In genomic region chr22:38133331-38133730, GRCh38 we compare ENCODE assay signal across 31 cellular contexts. TPM values are rescaled to one million over a fixed set of nuclear protein-coding genes. Genes with fewer than 3 reads are reported as not detected.
"Had no signal": no experiment of that assay in that cellular context is flagged by ENCODE, and none has a peak within 500 bp of the region (broad histone marks: within the 10 kb centered on the region; RNA-seq: fewer than 3 reads in every experiment).

No MANE protein-coding gene starts in this region.

- H3K27ac ChIP-seq: ascending aorta, body of pancreas, SJCRH30, VCaP had no signal

- ATAC-seq: activated T-cell treated with anti-CD3 and anti-CD28 coated beads, Interleukin-2, amount 50 U/mL, for 72 hours; body of pancreas; Right ventricle myocardium inferior had no signal

- H3K4me1 ChIP-seq: body of pancreas, SJCRH30 had no signal

- DNase-seq: activated CD4-positive, alpha-beta memory T cell treated with anti-CD3 and anti-CD28 coated beads, Interleukin-2, amount 10 ng/mL, durations not matched to agents 7 days and 5 days; activated CD4-positive, alpha-beta T cell treated with anti-CD3 and anti-CD28 coated beads, Interleukin-2, amount 10 ng/mL, durations not matched to agents 7 days and 5 days; activated CD4-positive, CD25-positive, alpha-beta regulatory T cell; activated gamma-delta T cell treated with Interleukin-2 at 50 U/mL for 16 hours; activated T-cell treated with anti-CD3 and anti-CD28 coated beads for 4 hours; activated T-cell treated with anti-CD3 and anti-CD28 coated beads, Interleukin-2, amount 50 U/mL, for 72 hours; body of pancreas; KG1; NCI-H1048; NCI-H146; NCI-H187 treated with DMSO at 0.1 percent for 48 hours; NCI-H2081 treated with DMSO at 0.1 percent for 48 hours; NCI-H2171; NCI-H2227 treated with DMSO at 0.1 percent for 48 hours; NCI-H526; NCI-H82; SJCRH30; SK-N-SH; T-helper 1 cell had no signal

- H3K4me3 ChIP-seq: ascending aorta, body of pancreas, SJCRH30 had no signal

- H3K36me3 ChIP-seq: ascending aorta, SJCRH30 had no signal

- H3K9me3 ChIP-seq: ascending aorta, body of pancreas, SJCRH30, SK-N-SH had no signal

- FAIRE-seq: bronchial epithelial cell had no signal

- H3K27me3 ChIP-seq: ascending aorta, body of pancreas, SJCRH30 had no signal

RNA-seq across cellular contexts. Expression of gene BAIAP2L2, which starts 22.8 kb away (rescaled TPM):
- total RNA-seq: ascending aorta, M059J, NCI-H460, SJCRH30 had no signal
- polyA plus RNA-seq: IgD-negative memory B cell had no signal

RNA-seq across cellular contexts. Expression of gene SLC16A8, which starts 49.3 kb away (rescaled TPM):
- total RNA-seq: activated CD4-positive, alpha-beta memory T cell treated with anti-CD3 and anti-CD28 coated beads, Interleukin-2, amount 10 ng/mL, durations not matched to agents 7 days and 5 days; activated CD4-positive, alpha-beta T cell treated with anti-CD3 and anti-CD28 coated beads, Interleukin-2, amount 10 ng/mL, durations not matched to agents 7 days and 5 days; activated T-cell treated with anti-CD3 and anti-CD28 coated beads, Interleukin-2, amount 50 U/mL, for 72 hours; activated T-helper 2 cell treated with anti-CD3 and anti-CD28 coated beads, Interferon-gamma antibody, Interleukin-2, Interleukin-4, amounts not matched to agents 10 μg/mL and 5 μg/mL and 100 μg/mL, durations not matched to agents 14 hours and 24 hours and 36 hours; ascending aorta; body of pancreas; LHCN-M2; M059J; NCI-H460; OCI-LY7; Right ventricle myocardium inferior; RPMI7951; T-helper 2 cell treated with Interferon-gamma antibody and Interleukin-4, amounts not matched to agents 100 ng/mL and 5 ng/mL, for 36 hours had no signal
- polyA plus RNA-seq: IgD-negative memory B cell, SK-N-SH had no signal
